31 cellular contexts compared by ENCODE assay signal in the genomic region with DNA sequence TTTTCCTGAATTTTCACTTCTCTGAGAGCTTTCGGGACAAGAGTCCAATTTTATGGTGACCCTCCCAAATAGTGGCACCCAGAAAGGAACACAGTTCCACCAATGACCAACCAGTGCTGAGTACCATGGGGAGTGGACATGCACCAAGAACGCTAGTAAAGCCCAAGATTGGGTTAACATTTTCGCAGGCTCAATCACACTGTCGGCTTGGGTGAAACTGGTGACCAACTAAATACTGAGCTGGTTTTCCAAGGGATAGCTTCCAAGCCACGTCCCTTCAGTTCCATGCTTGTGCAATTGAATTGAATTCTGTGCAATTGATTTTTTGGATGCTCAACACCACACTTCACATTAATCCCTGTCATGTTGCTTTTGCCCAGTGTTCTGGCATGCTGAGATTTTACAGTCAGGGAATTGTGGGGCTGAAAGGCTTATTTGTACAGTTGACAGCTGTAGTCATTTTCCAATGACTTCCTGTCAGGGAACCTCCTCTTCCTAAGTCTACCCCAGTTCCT.
"Had no signal": no experiment of that assay in that cellular context is flagged by ENCODE, and none has a peak within 500 bp of the region (broad histone marks: within the 10 kb centered on the region; RNA-seq: fewer than 3 reads in every experiment).

No MANE protein-coding gene starts in this region.

- H3K36me3 ChIP-seq: ascending aorta, breast epithelium, esophagus squamous epithelium had no signal

- H3K4me3 ChIP-seq: ascending aorta, breast epithelium, coronary artery, dorsolateral prefrontal cortex, esophagus squamous epithelium had no signal

- H3K4me3 Mint-ChIP-seq: activated CD4-positive, alpha-beta memory T cell treated with anti-CD3 and anti-CD28 coated beads, Interleukin-2, amount 10 ng/mL, durations not matched to agents 7 days and 5 days; activated CD4-positive, alpha-beta T cell treated with anti-CD3 and anti-CD28 coated beads, Interleukin-2, amount 10 ng/mL, durations not matched to agents 7 days and 5 days; activated naive CD4-positive, alpha-beta T cell treated with anti-CD3 and anti-CD28 coated beads for 36 hours; activated naive CD8-positive, alpha-beta T cell treated with anti-CD3 and anti-CD28 coated beads, Interleukin-2, amount 10 ng/mL, durations not matched to agents 7 days and 5 days; activated T-cell treated with anti-CD3 and anti-CD28 coated beads, Interleukin-2, amount 50 U/mL, for 24 hours; activated T-cell treated with anti-CD3 and anti-CD28 coated beads, Interleukin-2, amount 50 U/mL, for 72 hours; activated T-helper 17 cell treated with anti-CD3 and anti-CD28 coated beads, Interleukin-2, amount 50 U/mL, for 72 hours; brain; central memory CD8-positive, alpha-beta T cell; dendritic cell treated with granulocyte-macrophage colony-stimulating factor and Interleukin-4, amounts not matched to agents 40 ng/mL and 50 ng/mL, for 4 days; endodermal cell; WTC11 had no signal

- H3K36me3 Mint-ChIP-seq: activated naive CD4-positive, alpha-beta T cell treated with anti-CD3 and anti-CD28 coated beads, Interleukin-2, amount 50 U/mL, for 72 hours; activated naive CD8-positive, alpha-beta T cell treated with anti-CD3 and anti-CD28 coated beads, Interleukin-2, amount 10 ng/mL, durations not matched to agents 7 days and 5 days; brain; WTC11 had no signal

- H3K27ac Mint-ChIP-seq: activated CD4-positive, alpha-beta memory T cell treated with anti-CD3 and anti-CD28 coated beads, Interleukin-2, amount 10 ng/mL, durations not matched to agents 7 days and 5 days; activated CD4-positive, alpha-beta T cell treated with anti-CD3 and anti-CD28 coated beads, Interleukin-2, amount 10 ng/mL, durations not matched to agents 7 days and 5 days; activated naive CD4-positive, alpha-beta T cell treated with anti-CD3 and anti-CD28 coated beads for 36 hours; activated naive CD4-positive, alpha-beta T cell treated with anti-CD3 and anti-CD28 coated beads, Interleukin-2, amount 50 U/mL, for 72 hours; activated naive CD8-positive, alpha-beta T cell treated with anti-CD3 and anti-CD28 coated beads, Interleukin-2, amount 10 ng/mL, durations not matched to agents 7 days and 5 days; activated T-cell treated with anti-CD3 and anti-CD28 coated beads, Interleukin-2, amount 50 U/mL, for 24 hours; activated T-cell treated with anti-CD3 and anti-CD28 coated beads, Interleukin-2, amount 50 U/mL, for 72 hours; activated T-helper 17 cell treated with anti-CD3 and anti-CD28 coated beads, Interleukin-2, amount 50 U/mL, for 72 hours; brain; dendritic cell treated with granulocyte-macrophage colony-stimulating factor and Interleukin-4, amounts not matched to agents 40 ng/mL and 50 ng/mL, for 4 days; endodermal cell; WTC11 had no signal

- H3K4me1 Mint-ChIP-seq: activated CD4-positive, alpha-beta T cell treated with anti-CD3 and anti-CD28 coated beads, Interleukin-2, amount 10 ng/mL, durations not matched to agents 7 days and 5 days; activated naive CD8-positive, alpha-beta T cell treated with anti-CD3 and anti-CD28 coated beads, Interleukin-2, amount 10 ng/mL, durations not matched to agents 7 days and 5 days; activated T-helper 17 cell treated with anti-CD3 and anti-CD28 coated beads, Interleukin-2, amount 50 U/mL, for 72 hours; brain; central memory CD8-positive, alpha-beta T cell; WTC11 had no signal

- H3K27ac ChIP-seq: ascending aorta, breast epithelium, coronary artery, dorsolateral prefrontal cortex, esophagus squamous epithelium had no signal

- H3K9me3 Mint-ChIP-seq: activated CD4-positive, alpha-beta memory T cell treated with anti-CD3 and anti-CD28 coated beads, Interleukin-2, amount 10 ng/mL, durations not matched to agents 7 days and 5 days; activated CD4-positive, alpha-beta T cell treated with anti-CD3 and anti-CD28 coated beads, Interleukin-2, amount 10 ng/mL, durations not matched to agents 7 days and 5 days; activated naive CD4-positive, alpha-beta T cell treated with anti-CD3 and anti-CD28 coated beads for 36 hours; activated naive CD4-positive, alpha-beta T cell treated with anti-CD3 and anti-CD28 coated beads, Interleukin-2, amount 50 U/mL, for 72 hours; activated naive CD8-positive, alpha-beta T cell treated with anti-CD3 and anti-CD28 coated beads, Interleukin-2, amount 10 ng/mL, durations not matched to agents 7 days and 5 days; activated T-cell treated with anti-CD3 and anti-CD28 coated beads, Interleukin-2, amount 50 U/mL, for 24 hours; activated T-cell treated with anti-CD3 and anti-CD28 coated beads, Interleukin-2, amount 50 U/mL, for 72 hours; activated T-helper 17 cell treated with anti-CD3 and anti-CD28 coated beads, Interleukin-2, amount 50 U/mL, for 72 hours; brain; central memory CD8-positive, alpha-beta T cell; dendritic cell treated with granulocyte-macrophage colony-stimulating factor and Interleukin-4, amounts not matched to agents 40 ng/mL and 50 ng/mL, for 4 days; endodermal cell; WTC11 had no signal

- ATAC-seq: activated naive CD4-positive, alpha-beta T cell treated with anti-CD3 and anti-CD28 coated beads, Interleukin-2, amount 50 U/mL, for 72 hours; activated T-cell treated with anti-CD3 and anti-CD28 coated beads, Interleukin-2, amount 50 U/mL, for 72 hours; activated T-helper 17 cell treated with anti-CD3 and anti-CD28 coated beads, Interleukin-2, amount 50 U/mL, for 72 hours; WTC11 had no signal

- H3K27me3 ChIP-seq: ascending aorta, breast epithelium, dorsolateral prefrontal cortex had no signal

- H3K4me1 ChIP-seq: ascending aorta, breast epithelium, esophagus squamous epithelium had no signal

- FAIRE-seq: frontal cortex had no signal

- H3K9me3 ChIP-seq: ascending aorta, breast epithelium, esophagus squamous epithelium had no signal

- DNase-seq: activated CD4-positive, alpha-beta memory T cell treated with anti-CD3 and anti-CD28 coated beads, Interleukin-2, amount 10 ng/mL, durations not matched to agents 7 days and 5 days; activated CD4-positive, alpha-beta T cell treated with anti-CD3 and anti-CD28 coated beads for 1 hour; activated CD4-positive, alpha-beta T cell treated with anti-CD3 and anti-CD28 coated beads for 4 hours; activated CD4-positive, alpha-beta T cell treated with anti-CD3 and anti-CD28 coated beads, Interleukin-2, amount 10 ng/mL, durations not matched to agents 7 days and 5 days; activated CD4-positive, alpha-beta T cell treated with anti-CD3 and anti-CD28 coated beads, Interleukin-2, amount 50 U/mL, for 4 hours; activated CD8-positive, alpha-beta memory T cell treated with anti-CD3 and anti-CD28 coated beads, Interleukin-2, amount 50 U/mL, for 48 hours; activated effector memory CD4-positive, alpha-beta T cell treated with Interleukin-2 at 50 U/mL for 16 hours; activated gamma-delta T cell treated with Interleukin-2 at 50 U/mL for 16 hours; activated naive CD4-positive, alpha-beta T cell treated with anti-CD3 and anti-CD28 coated beads for 36 hours; activated naive CD8-positive, alpha-beta T cell treated with anti-CD3 and anti-CD28 coated beads, Interleukin-2, amount 10 ng/mL, durations not matched to agents 7 days and 5 days; activated T-cell treated with anti-CD3 and anti-CD28 coated beads for 4 hours; activated T-cell treated with anti-CD3 and anti-CD28 coated beads, Interleukin-2, amount 50 U/mL, for 24 hours; activated T-cell treated with anti-CD3 and anti-CD28 coated beads, Interleukin-2, amount 50 U/mL, for 72 hours; dorsolateral prefrontal cortex; effector memory CD4-positive, alpha-beta T cell; endodermal cell; erythroblast; esophagus squamous epithelium; head of caudate nucleus; T-helper 1 cell; T-helper 2 cell had no signal
